16 cellular contexts compared by ENCODE assay signal in genomic region chr7:158273138-158273651, GRCh38.
"Had no signal": no experiment of that assay in that cellular context is flagged by ENCODE, and none has a peak within 500 bp of the region (broad histone marks: within the 10 kb centered on the region; RNA-seq: fewer than 3 reads in every experiment).

No MANE protein-coding gene starts in this region.

- DNase-seq: activated CD4-positive, alpha-beta T cell treated with anti-CD3 and anti-CD28 coated beads, Interleukin-2, amount 50 U/mL, for 48 hours; activated naive CD4-positive, alpha-beta T cell treated with anti-CD3 and anti-CD28 coated beads, Interleukin-2, amount 10 ng/mL, durations not matched to agents 7 days and 5 days; adrenal gland; lower lobe of right lung; stimulated activated CD4-positive, alpha-beta T cell treated with anti-CD3 and anti-CD28 coated beads, Interleukin-15, amount 100 ng/mL, for 24 hours; stimulated activated CD4-positive, alpha-beta T cell treated with anti-CD3 and anti-CD28 coated beads, Interleukin-4, amount 100 ng/mL, for 24 hours; stimulated activated naive CD4-positive, alpha-beta T cell; T-cell had no signal

- H3K9me3 ChIP-seq: adrenal gland, gastroesophageal sphincter, lower lobe of right lung had no signal

- H3K27ac ChIP-seq: adrenal gland, cardiac muscle cell, gastroesophageal sphincter, hepatocyte, lower lobe of right lung, parathyroid adenoma, VCaP had no signal

- H3K36me3 ChIP-seq: adrenal gland, cardiac muscle cell, gastroesophageal sphincter, lower lobe of right lung had no signal

- H3K9me3 Mint-ChIP-seq: activated T-helper 17 cell treated with anti-CD3 and anti-CD28 coated beads, Interleukin-2, amount 50 U/mL, for 72 hours; neural crest cell had no signal

- H3K4me3 ChIP-seq: adrenal gland, cardiac muscle cell, gastroesophageal sphincter, hepatocyte, lower lobe of right lung had no signal

- ATAC-seq: activated T-helper 17 cell treated with anti-CD3 and anti-CD28 coated beads, Interleukin-2, amount 50 U/mL, for 72 hours; gastroesophageal sphincter; lower lobe of right lung; T-cell had no signal

- H3K27ac Mint-ChIP-seq: activated naive CD4-positive, alpha-beta T cell treated with anti-CD3 and anti-CD28 coated beads, Interleukin-2, amount 10 ng/mL, durations not matched to agents 7 days and 5 days; activated T-helper 17 cell treated with anti-CD3 and anti-CD28 coated beads, Interleukin-2, amount 50 U/mL, for 72 hours; mesothelial cell of epicardium; T-cell had no signal

- H3K36me3 Mint-ChIP-seq: activated naive CD4-positive, alpha-beta T cell treated with anti-CD3 and anti-CD28 coated beads, Interleukin-2, amount 10 ng/mL, durations not matched to agents 7 days and 5 days; mesothelial cell of epicardium; T-cell had no signal

- H3K27me3 Mint-ChIP-seq: activated naive CD4-positive, alpha-beta T cell treated with anti-CD3 and anti-CD28 coated beads, Interleukin-2, amount 10 ng/mL, durations not matched to agents 7 days and 5 days; activated T-helper 17 cell treated with anti-CD3 and anti-CD28 coated beads, Interleukin-2, amount 50 U/mL, for 72 hours; T-cell had no signal

- H3K4me1 ChIP-seq: adrenal gland, gastroesophageal sphincter, lower lobe of right lung, parathyroid adenoma had no signal

- H3K4me1 Mint-ChIP-seq: activated naive CD4-positive, alpha-beta T cell treated with anti-CD3 and anti-CD28 coated beads, Interleukin-2, amount 10 ng/mL, durations not matched to agents 7 days and 5 days; activated T-helper 17 cell treated with anti-CD3 and anti-CD28 coated beads, Interleukin-2, amount 50 U/mL, for 72 hours; mesothelial cell of epicardium; T-cell had no signal

- H3K27me3 ChIP-seq: adrenal gland, cardiac muscle cell, hepatocyte had no signal

- H3K4me3 Mint-ChIP-seq: activated naive CD4-positive, alpha-beta T cell treated with anti-CD3 and anti-CD28 coated beads, Interleukin-2, amount 10 ng/mL, durations not matched to agents 7 days and 5 days; activated T-helper 17 cell treated with anti-CD3 and anti-CD28 coated beads, Interleukin-2, amount 50 U/mL, for 72 hours; mesothelial cell of epicardium; neural crest cell; T-cell had no signal
